20 cellular contexts compared by ENCODE assay signal in the genomic region with DNA sequence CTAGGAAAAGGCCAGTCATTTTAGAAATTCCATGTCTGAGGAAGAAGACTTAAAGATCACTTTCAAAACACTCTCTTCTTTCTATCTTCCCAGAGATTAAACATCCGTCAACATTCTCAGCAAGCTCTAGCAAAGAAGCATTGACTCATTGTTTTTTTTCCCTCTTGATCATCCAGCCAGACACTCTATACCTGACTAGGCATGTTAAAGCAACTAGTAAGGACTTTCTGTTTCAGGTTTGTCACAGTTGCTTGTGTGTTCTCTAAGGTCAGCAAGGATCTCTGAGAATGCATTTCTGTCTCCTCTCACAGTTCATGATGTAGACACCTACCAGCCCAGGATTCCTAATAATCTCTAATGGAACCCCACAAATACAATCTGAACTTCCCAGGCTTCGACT.
"Had no signal": no experiment of that assay in that cellular context is flagged by ENCODE, and none has a peak within 500 bp of the region (broad histone marks: within the 10 kb centered on the region; RNA-seq: fewer than 3 reads in every experiment).

No MANE protein-coding gene starts in this region.

- DNase-seq: activated CD4-positive, alpha-beta T cell treated with anti-CD3 and anti-CD28 coated beads for 1 hour; activated CD4-positive, alpha-beta T cell treated with anti-CD3 and anti-CD28 coated beads, Interleukin-2, amount 50 U/mL, for 4 hours; activated CD8-positive, alpha-beta memory T cell treated with anti-CD3 and anti-CD28 coated beads, Interleukin-2, amount 50 U/mL, for 48 hours; activated naive CD4-positive, alpha-beta T cell treated with Interleukin-2 at 50 U/mL for 16 hours; activated naive CD8-positive, alpha-beta T cell treated with anti-CD3 and anti-CD28 coated beads for 36 hours; activated T-cell treated with anti-CD3 and anti-CD28 coated beads, Interleukin-2, amount 50 U/mL, for 4 hours; effector CD8-positive, alpha-beta T cell; gastrocnemius medialis; hippocampal formation; left cardiac atrium; mesenchymal stem cell; mucosa of descending colon; nucleus accumbens; right cardiac atrium; stimulated activated CD4-positive, alpha-beta T cell treated with anti-CD3 and anti-CD28 coated beads, Interleukin-12 subunit alpha, Interleukin-12 subunit beta, amount 100 ng/mL, for 4 hours; stimulated activated CD4-positive, alpha-beta T cell treated with anti-CD3 and anti-CD28 coated beads, Interleukin-1b, Interleukin-23, amount 100 ng/mL, for 48 hours; T-helper 1 cell; tibial artery had no signal

- H3K27ac ChIP-seq: esophagus muscularis mucosa, gastrocnemius medialis, parathyroid adenoma, tibial artery had no signal

- ATAC-seq: activated T-cell treated with anti-CD3 and anti-CD28 coated beads, Interleukin-2, amount 50 U/mL, for 4 hours; gastrocnemius medialis; left cardiac atrium; mucosa of descending colon; right cardiac atrium had no signal
